15 cellular contexts compared by ENCODE assay signal in the genomic region with DNA sequence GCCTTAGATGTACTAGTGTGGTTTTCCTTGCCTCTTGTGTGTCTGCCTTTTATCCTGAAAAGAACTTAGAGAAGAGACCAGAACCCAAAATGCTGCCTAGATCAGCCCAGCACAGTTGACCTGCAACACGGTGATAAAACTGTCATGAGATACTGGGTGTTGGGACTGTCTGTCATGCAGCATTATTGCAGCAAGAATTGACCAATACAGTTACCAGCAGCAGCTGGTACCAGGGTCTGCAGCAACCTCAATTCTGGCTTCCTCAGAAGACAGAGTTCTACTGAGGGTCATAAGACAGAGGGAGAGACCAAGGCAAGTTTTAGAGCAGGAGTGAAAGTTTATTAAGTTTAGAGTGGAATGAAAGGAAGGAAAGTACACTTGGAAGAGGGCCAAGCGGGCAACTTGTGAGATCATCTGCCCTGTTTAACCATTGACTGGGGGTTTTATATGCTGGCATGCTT.
"Had no signal": no experiment of that assay in that cellular context is flagged by ENCODE, and none has a peak within 500 bp of the region (broad histone marks: within the 10 kb centered on the region; RNA-seq: fewer than 3 reads in every experiment).

No MANE protein-coding gene starts in this region.

- H3K27ac ChIP-seq: left ventricle myocardium inferior had no signal

- H3K9me3 ChIP-seq: left ventricle myocardium inferior had no signal

- ATAC-seq: activated naive CD4-positive, alpha-beta T cell treated with anti-CD3 and anti-CD28 coated beads, Interleukin-2, amount 50 U/mL, for 72 hours; esophagus mucosa had no signal

- H3K4me3 ChIP-seq: left ventricle myocardium inferior had no signal

- DNase-seq: activated B cell treated with CpG ODN at 0.5 μM for 24 hours; activated CD4-positive, alpha-beta T cell treated with anti-CD3 and anti-CD28 coated beads, Interleukin-2, amount 10 ng/mL, durations not matched to agents 24 days and 14 days; activated effector memory CD4-positive, alpha-beta T cell treated with anti-CD3 and anti-CD28 coated beads, Interleukin-2, amount 50 U/mL, for 16 hours; activated T-cell treated with anti-CD3 and anti-CD28 coated beads, Interleukin-2, amount 50 U/mL, for 24 hours; amniotic stem cell; cerebellar nuclear complex; glutamatergic neuron; left ventricle myocardium inferior; posterior cingulate gyrus; stimulated activated CD4-positive, alpha-beta T cell treated with anti-CD3 and anti-CD28 coated beads, Interleukin-2, amount 100 ng/mL, for 48 hours; stimulated activated naive CD4-positive, alpha-beta T cell treated with Interleukin-2 at 50 U/mL for 16 hours; T-helper 1 cell; trophoblast cell had no signal

- H3K36me3 ChIP-seq: left ventricle myocardium inferior had no signal
